In genomic region chr9:136502940-136503550, GRCh38 we compare ENCODE assay signal across 22 cellular contexts. TPM values are rescaled to one million over a fixed set of nuclear protein-coding genes. Genes with fewer than 3 reads are reported as not detected.
A peak's percentile ranks its signal among the peaks of the same experiment; 100 is the strongest.
DNase-seq lines count a peak whose midpoint lies in the region; ATAC-seq and TF ChIP-seq lines count a peak whose summit lies in the region.
"Had no signal": no experiment of that assay in that cellular context is flagged by ENCODE, and none has a peak within 500 bp of the region (broad histone marks: within the 10 kb centered on the region; RNA-seq: fewer than 3 reads in every experiment).

No MANE protein-coding gene starts in this region.

- in situ Hi-C loops in GM13977 (cut with MboI; ENCODE audit: low pct_unique_long_range_greater_than_20kb, low sequenced_read_pairs, unreplicated experiment) = no loop called here

- intact Hi-C loops in OCI-LY7 (cut with micrococcal nuclease; ENCODE audit: unreplicated experiment) = no loop called here

- no peak overlapping the region for H2AFZ ChIP-seq in OCI-LY7 (ENCODE audit: low read length)

- H3K4me2 ChIP-seq in OCI-LY7 (ENCODE audit: low read length) = no peak overlapping the region

- no peaks in the 10 kb centered on the region for H3K9me3 ChIP-seq in OCI-LY7 (ENCODE audit: low read length)
- H3K9me3 ChIP-seq: left lung, pancreas had no signal

- no peaks in the 10 kb centered on the region for H3K9me2 ChIP-seq in OCI-LY7 (ENCODE audit: insufficient read depth, low read length)

- DNase-seq in GM13977 (ENCODE audit: low spot score) = no peak
- no peak for DNase-seq in OCI-LY7 (ENCODE audit: low spot score)
- DNase-seq in choroid plexus epithelial cell (ENCODE audit: low read depth) = no peak
- no peak for DNase-seq in retinal pigment epithelial cell (ENCODE audit: low read depth)
- DNase-seq in NCI-H510A (lab: John Stamatoyannopoulos, UW) = no peak
- no peak for DNase-seq in NOMO-1 (lab: John Stamatoyannopoulos, UW; ENCODE audit: unreplicated experiment in 2 of 2)
- DNase-seq: activated CD8-positive, alpha-beta T cell treated with anti-CD3 and anti-CD28 coated beads for 36 hours; amygdala; cortex of kidney; effector memory CD4-positive, alpha-beta T cell; HCEC 1CT; head of caudate nucleus; left lung; NCI-H1092 treated with DMSO at 0.1 percent for 48 hours; NCI-H187; OCI-M1; pancreas; stimulated activated naive CD4-positive, alpha-beta T cell had no signal

- no peak overlapping the region for H3K4me3 ChIP-seq in OCI-LY7 (ENCODE audit: low read depth, low read length, poor library complexity, severe bottlenecking)
- no peak overlapping the region for H3K4me3 ChIP-seq in choroid plexus epithelial cell (ENCODE audit: low read depth, low read length)
- no peak overlapping the region for H3K4me3 ChIP-seq in retinal pigment epithelial cell (ENCODE audit: low read length)
- H3K4me3 ChIP-seq: cardiac muscle cell, left lung, pancreas, skin epidermis had no signal

- POLR2A ChIA-PET in OCI-LY7 (lab: Charles Lee) = no interaction called here

- no TSS peak for BruUV-seq in OCI-LY7 (replicated peaks; lab: Mats Ljungman, UMichigan)

- H3K79me2 ChIP-seq in OCI-LY7 (ENCODE audit: insufficient read depth, low read depth, low read length) = no peaks in the 10 kb centered on the region

- CTCF ChIA-PET in OCI-LY7 (lab: Charles Lee; ENCODE audit: unreplicated experiment) = no interaction called here

- ATAC-seq in HG03565 (IDR thresholded peaks at IDR 0.05; ENCODE audit: unreplicated experiment) = no peak
- ATAC-seq: activated CD8-positive, alpha-beta T cell treated with anti-CD3 and anti-CD28 coated beads for 36 hours; activated T-helper 17 cell treated with anti-CD3 and anti-CD28 coated beads, Interleukin-2, amount 50 U/mL, for 72 hours; left lung; pancreas had no signal

- TF ChIP-seq CTCF in GM13977 (IDR thresholded peaks at IDR 0.05; ENCODE audit: extremely low read depth, insufficient read depth, missing control alignments) = peak; percentile 7
- peak; percentile 32 for TF ChIP-seq CTCF in OCI-LY7 (conservative IDR thresholded peaks at IDR 0.05; ENCODE audit: low read length)
- peak; percentile 6 for TF ChIP-seq CTCF in choroid plexus epithelial cell (conservative IDR thresholded peaks at IDR 0.05; ENCODE audit: low read depth, low read length)
- TF ChIP-seq CTCF in retinal pigment epithelial cell (conservative IDR thresholded peaks at IDR 0.05; ENCODE audit: low read depth, low read length) = peak; percentile 57

- no peaks in the 10 kb centered on the region for H3K4me1 ChIP-seq in OCI-LY7 (ENCODE audit: insufficient read depth, low read length, poor library complexity, severe bottlenecking)
- H3K4me1 ChIP-seq: left lung had no signal

- no peak overlapping the region for H3K27ac ChIP-seq in OCI-LY7 (ENCODE audit: low read depth, low read length, poor library complexity, severe bottlenecking)
- H3K27ac ChIP-seq: cardiac muscle cell, left lung, pancreas had no signal

- H3K36me3 ChIP-seq in OCI-LY7 (ENCODE audit: insufficient read depth, low read length) = peaks cover 49% of the 10 kb centered on the region

- H4K20me1 ChIP-seq in OCI-LY7 (ENCODE audit: insufficient read depth, low read length) = no peaks in the 10 kb centered on the region

RNA-seq across cellular contexts. Expression of gene SEC16A, which starts 20.2 kb away (rescaled TPM):
- total RNA-seq in OCI-LY7 (2014; rRNA removed; shearing (Covaris generic)) = 15.5 and 23.7 TPM in 2 replicates
- 52.0 and 60.1 TPM in 2 replicates for total RNA-seq in OCI-LY7 (2022)

RNA-seq across cellular contexts. Expression of gene NOTCH1, which starts 42.8 kb away (rescaled TPM):
- 9.3 and 17.6 TPM in 2 replicates for total RNA-seq in OCI-LY7 (2014; rRNA removed; shearing (Covaris generic))
- 15.5 and 17.9 TPM in 2 replicates for total RNA-seq in OCI-LY7 (2022)

Comparison
In these comparisons a context has a peak if more than half of its experiments do, and no peak if none do; other contexts are left out.
1. CTCF ChIP-seq: peak in every context shown above with its lines; median percentile 57 in retinal pigment epithelial cell; 32 in OCI-LY7; 7 in GM13977; 6 in choroid plexus epithelial cell.